ENCODE assay signal across 2 cellular contexts in the genomic region with DNA sequence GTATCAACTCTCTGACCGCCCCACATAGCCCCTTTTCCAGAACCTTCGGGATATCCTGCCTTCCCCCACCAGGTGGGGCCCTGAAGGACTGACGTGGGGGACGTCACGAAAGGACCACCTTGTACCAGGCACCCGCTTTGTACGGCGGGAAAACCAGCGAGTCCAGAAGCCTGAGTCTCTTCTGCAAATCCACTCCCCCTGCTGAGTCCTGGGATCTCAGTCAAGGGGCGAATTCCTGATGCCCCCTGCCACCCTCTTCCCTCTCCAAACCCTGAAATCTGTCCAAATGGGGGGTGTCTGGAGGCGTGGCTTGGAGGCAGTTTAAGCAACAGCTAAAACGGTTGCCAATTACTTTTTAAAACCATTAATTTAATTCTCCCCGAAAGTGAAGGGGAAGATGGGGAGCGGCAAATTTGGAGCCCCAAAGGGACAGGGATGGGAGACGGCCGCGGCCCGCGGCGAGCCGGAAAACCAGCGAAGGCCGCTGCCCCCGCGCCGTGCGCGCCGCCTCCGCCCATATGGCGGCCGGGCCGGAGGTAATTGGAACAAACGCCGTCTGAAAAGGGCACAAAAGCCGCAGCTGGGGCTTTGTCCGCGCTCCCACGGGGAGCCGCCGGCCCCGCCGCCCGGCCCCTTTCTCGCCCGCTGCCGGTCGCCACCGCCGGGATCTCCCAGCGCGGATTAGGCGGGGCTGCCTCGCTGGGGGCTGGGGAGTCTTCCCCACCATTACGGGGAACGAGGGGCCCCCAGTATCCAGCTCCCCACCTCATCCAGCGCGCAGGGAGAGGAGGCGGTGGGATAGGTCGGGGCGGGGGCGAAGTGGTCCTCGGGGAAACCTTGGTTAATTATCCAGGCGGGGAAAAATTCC.
TF ChIP-seq lines count a peak whose summit lies in the region.

No MANE protein-coding gene starts in this region.

TF ChIP-seq in GM23338, 12 proteins besides CTCF, POLR2A, EP300 and RAD21 (continued from another document):
- TF ChIP-seq, protein P1, sequence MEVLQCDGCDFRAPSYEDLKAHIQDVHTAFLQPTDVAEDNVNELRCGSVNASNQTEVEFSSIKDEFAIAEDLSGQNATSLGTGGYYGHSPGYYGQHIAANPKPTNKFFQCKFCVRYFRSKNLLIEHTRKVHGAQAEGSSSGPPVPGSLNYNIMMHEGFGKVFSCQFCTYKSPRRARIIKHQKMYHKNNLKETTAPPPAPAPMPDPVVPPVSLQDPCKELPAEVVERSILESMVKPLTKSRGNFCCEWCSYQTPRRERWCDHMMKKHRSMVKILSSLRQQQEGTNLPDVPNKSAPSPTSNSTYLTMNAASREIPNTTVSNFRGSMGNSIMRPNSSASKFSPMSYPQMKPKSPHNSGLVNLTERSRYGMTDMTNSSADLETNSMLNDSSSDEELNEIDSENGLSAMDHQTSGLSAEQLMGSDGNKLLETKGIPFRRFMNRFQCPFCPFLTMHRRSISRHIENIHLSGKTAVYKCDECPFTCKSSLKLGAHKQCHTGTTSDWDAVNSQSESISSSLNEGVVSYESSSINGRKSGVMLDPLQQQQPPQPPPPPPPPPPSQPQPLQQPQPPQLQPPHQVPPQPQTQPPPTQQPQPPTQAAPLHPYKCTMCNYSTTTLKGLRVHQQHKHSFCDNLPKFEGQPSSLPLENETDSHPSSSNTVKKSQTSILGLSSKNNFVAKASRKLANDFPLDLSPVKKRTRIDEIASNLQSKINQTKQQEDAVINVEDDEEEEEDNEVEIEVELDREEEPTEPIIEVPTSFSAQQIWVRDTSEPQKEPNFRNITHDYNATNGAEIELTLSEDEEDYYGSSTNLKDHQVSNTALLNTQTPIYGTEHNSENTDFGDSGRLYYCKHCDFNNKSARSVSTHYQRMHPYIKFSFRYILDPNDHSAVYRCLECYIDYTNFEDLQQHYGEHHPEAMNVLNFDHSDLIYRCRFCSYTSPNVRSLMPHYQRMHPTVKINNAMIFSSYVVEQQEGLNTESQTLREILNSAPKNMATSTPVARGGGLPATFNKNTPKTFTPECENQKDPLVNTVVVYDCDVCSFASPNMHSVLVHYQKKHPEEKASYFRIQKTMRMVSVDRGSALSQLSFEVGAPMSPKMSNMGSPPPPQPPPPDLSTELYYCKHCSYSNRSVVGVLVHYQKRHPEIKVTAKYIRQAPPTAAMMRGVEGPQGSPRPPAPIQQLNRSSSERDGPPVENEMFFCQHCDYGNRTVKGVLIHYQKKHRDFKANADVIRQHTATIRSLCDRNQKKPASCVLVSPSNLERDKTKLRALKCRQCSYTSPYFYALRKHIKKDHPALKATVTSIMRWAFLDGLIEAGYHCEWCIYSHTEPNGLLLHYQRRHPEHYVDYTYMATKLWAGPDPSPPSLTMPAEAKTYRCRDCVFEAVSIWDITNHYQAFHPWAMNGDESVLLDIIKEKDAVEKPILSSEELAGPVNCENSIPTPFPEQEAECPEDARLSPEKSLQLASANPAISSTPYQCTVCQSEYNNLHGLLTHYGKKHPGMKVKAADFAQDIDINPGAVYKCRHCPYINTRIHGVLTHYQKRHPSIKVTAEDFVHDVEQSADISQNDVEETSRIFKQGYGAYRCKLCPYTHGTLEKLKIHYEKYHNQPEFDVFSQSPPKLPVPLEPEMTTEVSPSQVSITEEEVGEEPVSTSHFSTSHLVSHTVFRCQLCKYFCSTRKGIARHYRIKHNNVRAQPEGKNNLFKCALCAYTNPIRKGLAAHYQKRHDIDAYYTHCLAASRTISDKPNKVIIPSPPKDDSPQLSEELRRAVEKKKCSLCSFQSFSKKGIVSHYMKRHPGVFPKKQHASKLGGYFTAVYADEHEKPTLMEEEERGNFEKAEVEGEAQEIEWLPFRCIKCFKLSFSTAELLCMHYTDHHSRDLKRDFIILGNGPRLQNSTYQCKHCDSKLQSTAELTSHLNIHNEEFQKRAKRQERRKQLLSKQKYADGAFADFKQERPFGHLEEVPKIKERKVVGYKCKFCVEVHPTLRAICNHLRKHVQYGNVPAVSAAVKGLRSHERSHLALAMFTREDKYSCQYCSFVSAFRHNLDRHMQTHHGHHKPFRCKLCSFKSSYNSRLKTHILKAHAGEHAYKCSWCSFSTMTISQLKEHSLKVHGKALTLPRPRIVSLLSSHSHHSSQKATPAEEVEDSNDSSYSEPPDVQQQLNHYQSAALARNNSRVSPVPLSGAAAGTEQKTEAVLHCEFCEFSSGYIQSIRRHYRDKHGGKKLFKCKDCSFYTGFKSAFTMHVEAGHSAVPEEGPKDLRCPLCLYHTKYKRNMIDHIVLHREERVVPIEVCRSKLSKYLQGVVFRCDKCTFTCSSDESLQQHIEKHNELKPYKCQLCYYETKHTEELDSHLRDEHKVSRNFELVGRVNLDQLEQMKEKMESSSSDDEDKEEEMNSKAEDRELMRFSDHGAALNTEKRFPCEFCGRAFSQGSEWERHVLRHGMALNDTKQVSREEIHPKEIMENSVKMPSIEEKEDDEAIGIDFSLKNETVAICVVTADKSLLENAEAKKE (CRISPR knock-in tag; IDR thresholded peaks at IDR 0.05): no peak
- TF ChIP-seq, protein P2, sequence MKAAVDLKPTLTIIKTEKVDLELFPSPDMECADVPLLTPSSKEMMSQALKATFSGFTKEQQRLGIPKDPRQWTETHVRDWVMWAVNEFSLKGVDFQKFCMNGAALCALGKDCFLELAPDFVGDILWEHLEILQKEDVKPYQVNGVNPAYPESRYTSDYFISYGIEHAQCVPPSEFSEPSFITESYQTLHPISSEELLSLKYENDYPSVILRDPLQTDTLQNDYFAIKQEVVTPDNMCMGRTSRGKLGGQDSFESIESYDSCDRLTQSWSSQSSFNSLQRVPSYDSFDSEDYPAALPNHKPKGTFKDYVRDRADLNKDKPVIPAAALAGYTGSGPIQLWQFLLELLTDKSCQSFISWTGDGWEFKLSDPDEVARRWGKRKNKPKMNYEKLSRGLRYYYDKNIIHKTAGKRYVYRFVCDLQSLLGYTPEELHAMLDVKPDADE (IDR thresholded peaks at IDR 0.05): no peak
- TF ChIP-seq ZNF331 (CRISPR knock-in tag; IDR thresholded peaks at IDR 0.05; ENCODE audit: low read depth) (no peak), STAT1 (IDR thresholded peaks at IDR 0.05; ENCODE audit: unreplicated experiment) (no peak), JUNB (IDR thresholded peaks at IDR 0.05; ENCODE audit: unreplicated experiment) (no peak), POLR2AphosphoS5 (IDR thresholded peaks at IDR 0.05; ENCODE audit: low read depth) (no peak), NANOG (IDR thresholded peaks at IDR 0.05; ENCODE audit: borderline replicate concordance) (no peak), EZH2phosphoT487 (IDR thresholded peaks at IDR 0.05; ENCODE audit: unreplicated experiment) (peak; percentile 18)

TF ChIP-seq in K562, 482 proteins besides CTCF, POLR2A, EP300 and RAD21 (continued from another document and continues in another):
- TF ChIP-seq, protein P3, sequence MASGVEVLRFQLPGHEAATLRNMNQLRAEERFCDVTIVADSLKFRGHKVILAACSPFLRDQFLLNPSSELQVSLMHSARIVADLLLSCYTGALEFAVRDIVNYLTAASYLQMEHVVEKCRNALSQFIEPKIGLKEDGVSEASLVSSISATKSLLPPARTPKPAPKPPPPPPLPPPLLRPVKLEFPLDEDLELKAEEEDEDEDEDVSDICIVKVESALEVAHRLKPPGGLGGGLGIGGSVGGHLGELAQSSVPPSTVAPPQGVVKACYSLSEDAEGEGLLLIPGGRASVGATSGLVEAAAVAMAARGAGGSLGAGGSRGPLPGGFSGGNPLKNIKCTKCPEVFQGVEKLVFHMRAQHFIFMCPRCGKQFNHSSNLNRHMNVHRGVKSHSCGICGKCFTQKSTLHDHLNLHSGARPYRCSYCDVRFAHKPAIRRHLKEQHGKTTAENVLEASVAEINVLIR (CRISPR knock-in tag; IDR thresholded peaks at IDR 0.05): no peak
- TF ChIP-seq CBFB (CRISPR knock-in tag; IDR thresholded peaks at IDR 0.05): no peak
- TF ChIP-seq ZSCAN32 (CRISPR knock-in tag; IDR thresholded peaks at IDR 0.05): no peak
- TF ChIP-seq SMARCA4 (IDR thresholded peaks at IDR 0.05): no peak
- TF ChIP-seq, protein P4, sequence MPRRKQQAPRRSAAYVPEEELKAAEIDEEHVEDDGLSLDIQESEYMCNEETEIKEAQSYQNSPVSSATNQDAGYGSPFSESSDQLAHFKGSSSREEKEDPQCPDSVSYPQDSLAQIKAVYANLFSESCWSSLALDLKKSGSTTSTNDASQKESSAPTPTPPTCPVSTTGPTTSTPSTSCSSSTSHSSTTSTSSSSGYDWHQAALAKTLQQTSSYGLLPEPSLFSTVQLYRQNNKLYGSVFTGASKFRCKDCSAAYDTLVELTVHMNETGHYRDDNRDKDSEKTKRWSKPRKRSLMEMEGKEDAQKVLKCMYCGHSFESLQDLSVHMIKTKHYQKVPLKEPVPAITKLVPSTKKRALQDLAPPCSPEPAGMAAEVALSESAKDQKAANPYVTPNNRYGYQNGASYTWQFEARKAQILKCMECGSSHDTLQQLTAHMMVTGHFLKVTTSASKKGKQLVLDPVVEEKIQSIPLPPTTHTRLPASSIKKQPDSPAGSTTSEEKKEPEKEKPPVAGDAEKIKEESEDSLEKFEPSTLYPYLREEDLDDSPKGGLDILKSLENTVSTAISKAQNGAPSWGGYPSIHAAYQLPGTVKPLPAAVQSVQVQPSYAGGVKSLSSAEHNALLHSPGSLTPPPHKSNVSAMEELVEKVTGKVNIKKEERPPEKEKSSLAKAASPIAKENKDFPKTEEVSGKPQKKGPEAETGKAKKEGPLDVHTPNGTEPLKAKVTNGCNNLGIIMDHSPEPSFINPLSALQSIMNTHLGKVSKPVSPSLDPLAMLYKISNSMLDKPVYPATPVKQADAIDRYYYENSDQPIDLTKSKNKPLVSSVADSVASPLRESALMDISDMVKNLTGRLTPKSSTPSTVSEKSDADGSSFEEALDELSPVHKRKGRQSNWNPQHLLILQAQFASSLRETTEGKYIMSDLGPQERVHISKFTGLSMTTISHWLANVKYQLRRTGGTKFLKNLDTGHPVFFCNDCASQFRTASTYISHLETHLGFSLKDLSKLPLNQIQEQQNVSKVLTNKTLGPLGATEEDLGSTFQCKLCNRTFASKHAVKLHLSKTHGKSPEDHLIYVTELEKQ (CRISPR knock-in tag; IDR thresholded peaks at IDR 0.05): no peak
- TF ChIP-seq CHD4 (IDR thresholded peaks at IDR 0.05; ENCODE audit: insufficient read depth, insufficient replicate concordance, low read depth, low read length, poor library complexity, severe bottlenecking): no peak
- no peak for TF ChIP-seq KHSRP (IDR thresholded peaks at IDR 0.05)
- TF ChIP-seq SRSF9 (IDR thresholded peaks at IDR 0.05; ENCODE audit: borderline replicate concordance, low read depth, low read length): no peak
- TF ChIP-seq TAL1 (IDR thresholded peaks at IDR 0.05): no peak
- TF ChIP-seq FOS (IDR thresholded peaks at IDR 0.05; ENCODE audit: extremely low read depth, insufficient read length): no peak
- TF ChIP-seq, protein P5, sequence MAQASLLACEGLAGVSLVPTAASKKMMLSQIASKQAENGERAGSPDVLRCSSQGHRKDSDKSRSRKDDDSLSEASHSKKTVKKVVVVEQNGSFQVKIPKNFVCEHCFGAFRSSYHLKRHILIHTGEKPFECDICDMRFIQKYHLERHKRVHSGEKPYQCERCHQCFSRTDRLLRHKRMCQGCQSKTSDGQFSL (CRISPR knock-in tag; IDR thresholded peaks at IDR 0.05): no peak
- TF ChIP-seq, protein P5 (tag; IDR thresholded peaks at IDR 0.05): no peak
- TF ChIP-seq, protein P6, sequence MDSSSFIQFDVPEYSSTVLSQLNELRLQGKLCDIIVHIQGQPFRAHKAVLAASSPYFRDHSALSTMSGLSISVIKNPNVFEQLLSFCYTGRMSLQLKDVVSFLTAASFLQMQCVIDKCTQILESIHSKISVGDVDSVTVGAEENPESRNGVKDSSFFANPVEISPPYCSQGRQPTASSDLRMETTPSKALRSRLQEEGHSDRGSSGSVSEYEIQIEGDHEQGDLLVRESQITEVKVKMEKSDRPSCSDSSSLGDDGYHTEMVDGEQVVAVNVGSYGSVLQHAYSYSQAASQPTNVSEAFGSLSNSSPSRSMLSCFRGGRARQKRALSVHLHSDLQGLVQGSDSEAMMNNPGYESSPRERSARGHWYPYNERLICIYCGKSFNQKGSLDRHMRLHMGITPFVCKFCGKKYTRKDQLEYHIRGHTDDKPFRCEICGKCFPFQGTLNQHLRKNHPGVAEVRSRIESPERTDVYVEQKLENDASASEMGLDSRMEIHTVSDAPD (CRISPR knock-in tag; IDR thresholded peaks at IDR 0.05): no peak
- TF ChIP-seq POLR2H (tag; IDR thresholded peaks at IDR 0.05; ENCODE audit: low read depth): no peak
- no peak for TF ChIP-seq SAP30 (IDR thresholded peaks at IDR 0.05; ENCODE audit: borderline replicate concordance, insufficient read depth, low read depth, low read length, poor library complexity, severe bottlenecking)
- no peak for TF ChIP-seq MEIS2 (IDR thresholded peaks at IDR 0.05; ENCODE audit: partially characterized antibody)
- peak; percentile 59; the same call in 1 of the 2 replicates for TF ChIP-seq CXXC5 (CRISPR knock-in tag; IDR thresholded peaks at IDR 0.05)
- TF ChIP-seq TEAD4 (IDR thresholded peaks at IDR 0.05; ENCODE audit: low read length): no peak
- TF ChIP-seq TEAD4 (CRISPR knock-in tag; IDR thresholded peaks at IDR 0.05; ENCODE audit: borderline replicate concordance): no peak
- no peak for TF ChIP-seq ZNF124 (CRISPR knock-in tag; IDR thresholded peaks at IDR 0.05)
- TF ChIP-seq ZFX (CRISPR knock-in tag; IDR thresholded peaks at IDR 0.05): no peak
- TF ChIP-seq MTA2 (IDR thresholded peaks at IDR 0.05; ENCODE audit: low read depth): no peak
- TF ChIP-seq, protein P7, sequence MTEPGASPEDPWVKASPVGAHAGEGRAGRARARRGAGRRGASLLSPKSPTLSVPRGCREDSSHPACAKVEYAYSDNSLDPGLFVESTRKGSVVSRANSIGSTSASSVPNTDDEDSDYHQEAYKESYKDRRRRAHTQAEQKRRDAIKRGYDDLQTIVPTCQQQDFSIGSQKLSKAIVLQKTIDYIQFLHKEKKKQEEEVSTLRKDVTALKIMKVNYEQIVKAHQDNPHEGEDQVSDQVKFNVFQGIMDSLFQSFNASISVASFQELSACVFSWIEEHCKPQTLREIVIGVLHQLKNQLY (CRISPR knock-in tag; conservative IDR thresholded peaks at IDR 0.05): no peak
- no peak for TF ChIP-seq C11orf30 (IDR thresholded peaks at IDR 0.05; ENCODE audit: low read depth)
- no peak for TF ChIP-seq BCL6 (CRISPR knock-in tag; IDR thresholded peaks at IDR 0.05)
- no peak for TF ChIP-seq TCF7 (IDR thresholded peaks at IDR 0.05; ENCODE audit: borderline replicate concordance)
- no peak for TF ChIP-seq ZNF561 (CRISPR knock-in tag; conservative IDR thresholded peaks at IDR 0.05)
- TF ChIP-seq BRD4 (IDR thresholded peaks at IDR 0.05): no peak
- TF ChIP-seq, protein P8, sequence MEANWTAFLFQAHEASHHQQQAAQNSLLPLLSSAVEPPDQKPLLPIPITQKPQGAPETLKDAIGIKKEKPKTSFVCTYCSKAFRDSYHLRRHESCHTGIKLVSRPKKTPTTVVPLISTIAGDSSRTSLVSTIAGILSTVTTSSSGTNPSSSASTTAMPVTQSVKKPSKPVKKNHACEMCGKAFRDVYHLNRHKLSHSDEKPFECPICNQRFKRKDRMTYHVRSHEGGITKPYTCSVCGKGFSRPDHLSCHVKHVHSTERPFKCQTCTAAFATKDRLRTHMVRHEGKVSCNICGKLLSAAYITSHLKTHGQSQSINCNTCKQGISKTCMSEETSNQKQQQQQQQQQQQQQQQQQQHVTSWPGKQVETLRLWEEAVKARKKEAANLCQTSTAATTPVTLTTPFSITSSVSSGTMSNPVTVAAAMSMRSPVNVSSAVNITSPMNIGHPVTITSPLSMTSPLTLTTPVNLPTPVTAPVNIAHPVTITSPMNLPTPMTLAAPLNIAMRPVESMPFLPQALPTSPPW (CRISPR knock-in tag; IDR thresholded peaks at IDR 0.05): peak; percentile 34; the same call in 1 of the 2 replicates
